Comparison of ENCODE assay signal across 29 cellular contexts in the genomic region with DNA sequence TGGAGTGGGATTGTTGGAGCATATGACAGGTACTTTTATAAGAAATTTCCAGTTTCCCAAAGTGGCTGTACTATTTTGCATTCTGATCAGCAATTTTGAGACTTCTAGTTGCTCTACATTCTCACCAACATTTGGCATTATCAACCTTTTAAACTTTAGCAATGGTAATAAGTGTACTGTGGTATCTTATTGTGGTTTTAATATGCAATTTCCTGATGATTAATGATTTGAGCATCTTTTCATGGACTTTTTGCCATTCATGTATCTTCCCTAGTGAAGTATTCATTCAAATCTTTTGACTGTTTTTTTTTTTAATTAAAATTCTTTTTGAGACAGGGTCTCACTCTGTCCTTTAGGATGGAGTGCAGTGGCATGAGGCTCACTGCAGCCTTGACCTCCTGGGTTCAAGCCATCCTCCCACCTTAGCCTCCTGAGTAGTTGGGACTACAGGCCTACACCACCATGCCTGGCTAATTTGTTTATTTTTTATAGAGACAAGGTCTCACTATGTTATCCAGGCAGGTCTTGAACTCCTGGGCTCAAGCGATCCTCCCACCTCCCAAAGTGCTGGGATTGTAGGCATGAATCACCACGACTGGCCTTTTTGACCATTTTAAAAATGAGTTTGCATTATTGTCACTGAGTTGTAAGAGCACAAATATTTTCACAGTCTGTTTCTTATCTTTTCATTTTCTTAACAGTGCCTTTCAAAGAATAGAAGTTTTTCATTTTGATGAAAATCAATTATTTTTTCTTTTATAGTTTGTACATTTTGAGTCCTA. TPM values are rescaled to one million over a fixed set of nuclear protein-coding genes. Genes with fewer than 3 reads are reported as not detected.
DNase-seq lines count a peak whose midpoint lies in the region; ATAC-seq, FAIRE-seq and TF ChIP-seq lines count a peak whose summit lies in the region.
"Had no signal": no experiment of that assay in that cellular context is flagged by ENCODE, and none has a peak within 500 bp of the region (broad histone marks: within the 10 kb centered on the region; RNA-seq: fewer than 3 reads in every experiment).

No MANE protein-coding gene starts in this region.

- peak; percentile 74 for FAIRE-seq in K562 (lab: Jason Lieb, UNC)
- FAIRE-seq: endometrium, GM12892, TTC549 had no signal

- H2AFZ ChIP-seq in K562 (ENCODE audit: low read depth, low read length), result no peak overlapping the region

- POLR2A ChIA-PET in K562 (lab: Yijun Ruan, JAX), result interaction anchor here (1.0 to 1.1 kb wide), 2 partner anchors 9 to 76 kb away, joined by 3 read pairs; no protein-coding TSS in a partner anchor

- no peak for ATAC-seq in K562
- ATAC-seq in HG02610 (IDR thresholded peaks at IDR 0.05; ENCODE audit: unreplicated experiment), result no peak
- ATAC-seq in HG03108 (IDR thresholded peaks at IDR 0.05; ENCODE audit: unreplicated experiment), result no peak
- ATAC-seq: body of pancreas, right cardiac atrium, T-helper 17 cell had no signal

- no peak for TF ChIP-seq POLR2A in K562 (conservative IDR thresholded peaks at IDR 0.05)

- H3K4me1 ChIP-seq in K562 (replicated peaks in 1 of 2; ENCODE audit: control insufficient read depth in 2 of 2, insufficient read depth in 2 of 2, low read length in 2 of 2), result peaks cover 46 to 50% of the 10 kb centered on the region in 2 experiments

- no peak overlapping the region for H3K4me3 ChIP-seq in K562
- no peak overlapping the region for H3K4me3 ChIP-seq in fibroblast of the aortic adventitia (ENCODE audit: low read depth, low read length)
- H3K4me3 ChIP-seq: BLaER1, body of pancreas, dorsolateral prefrontal cortex, SK-N-MC, tibial artery had no signal

- H3K4me2 ChIP-seq in K562 (ENCODE audit: insufficient read depth, low read length), result no peak overlapping the region
- H3K4me2 ChIP-seq: BLaER1 had no signal

- no peak for TF ChIP-seq CTCF in K562 (IDR thresholded peaks at IDR 0.05 in 2 of 3, conservative IDR thresholded peaks at IDR 0.05 in 1 of 3; ENCODE audit: insufficient read depth in 2 of 3, low read depth in 1 of 3, low read length in 3 of 3)
- TF ChIP-seq CTCF in fibroblast of the aortic adventitia (IDR thresholded peaks at IDR 0.05; ENCODE audit: insufficient read depth, low read length), result no peak

- TF ChIP-seq RAD21 in K562 (CRISPR knock-in tag; conservative IDR thresholded peaks at IDR 0.05 in 1 of 2, IDR thresholded peaks at IDR 0.05 in 1 of 2), result no peak

- DNase-seq in EH (ENCODE audit: low read depth), result peak; percentile 79
- peak; percentile 66 for DNase-seq in LHCN-M2 (ENCODE audit: low read depth)
- DNase-seq in K562 (ENCODE audit: extremely low read depth in 1 of 4, low spot score in 3 of 4), result peak in 1 of 4 experiments; percentile 58
- peak; percentile 24 for DNase-seq in fibroblast of the aortic adventitia (ENCODE audit: low read depth)
- DNase-seq in COLO668 (lab: John Stamatoyannopoulos, UW; ENCODE audit: unreplicated experiment), result no peak
- DNase-seq in activated CD4-positive, alpha-beta T cell treated with anti-CD3 and anti-CD28 coated beads for 4 hours, result no peak
- DNase-seq: activated CD4-positive, alpha-beta T cell treated with anti-CD3 and anti-CD28 coated beads, Interleukin-2, amount 50 U/mL, for 48 hours; activated naive CD4-positive, alpha-beta T cell treated with Interleukin-2 at 50 U/mL for 16 hours; activated T-cell treated with anti-CD3 and anti-CD28 coated beads, Interleukin-2, amount 50 U/mL, for 48 hours; body of pancreas; DMS153; dorsolateral prefrontal cortex; H9; islet precursor cell; NCI-H1048; NCI-H1694 treated with DMSO at 0.1 percent for 48 hours; NCI-H2171; NCI-H510A treated with DMSO at 0.1 percent for 48 hours; right cardiac atrium; T-helper 17 cell had no signal

- no peaks in the 10 kb centered on the region for H3K27me3 ChIP-seq in K562 (ENCODE audit: control insufficient read depth in 2 of 2, insufficient read depth in 2 of 2, low read length in 2 of 2)
- H3K27me3 ChIP-seq: BLaER1, body of pancreas, dorsolateral prefrontal cortex had no signal

- TF ChIP-seq EP300 in K562 (IDR thresholded peaks at IDR 0.05; ENCODE audit: low read length), result no peak

- BruUV-seq in K562 (replicated peaks; lab: Mats Ljungman, UMichigan), result no TSS peak

- 13% methylated on average over 2 of the region's 2 CpGs for WGBS in K562 (ENCODE audit: insufficient coverage, low coverage, missing lambda C conversion rate)

- CTCF ChIA-PET in K562 (lab: Yijun Ruan, JAX; ENCODE audit: low intra/inter-chr PET ratio), result interaction anchor here (0.9 kb wide), 1 partner anchor 33 kb away, joined by 4 read pairs; no protein-coding TSS in a partner anchor

- no peaks in the 10 kb centered on the region for H4K20me1 ChIP-seq in K562 (replicated peaks; ENCODE audit: control insufficient read depth, insufficient read depth, low read length)
- H4K20me1 ChIP-seq: BLaER1 had no signal

- no peaks in the 10 kb centered on the region for H3K36me3 ChIP-seq in K562 (ENCODE audit: control insufficient read depth, insufficient read depth, low read length)
- H3K36me3 ChIP-seq: BLaER1, neutrophil, tibial artery had no signal

- no peaks in the 10 kb centered on the region for H3K9me1 ChIP-seq in K562 (ENCODE audit: control insufficient read depth, insufficient read depth, low read length)

- H3K9ac ChIP-seq in K562 (ENCODE audit: insufficient read depth in 1 of 2, low read depth in 2 of 2, low read length in 2 of 2), result no peak overlapping the region
- H3K9ac ChIP-seq: BLaER1 had no signal

- no peaks in the 10 kb centered on the region for H3K9me3 ChIP-seq in K562 (replicated peaks; ENCODE audit: control insufficient read depth, insufficient read depth, low read depth, low read length)
- H3K9me3 ChIP-seq: BLaER1, body of pancreas, neutrophil, tibial artery had no signal

- in situ Hi-C loops in K562 (cut with MboI), result no loop called here

- no peak overlapping the region for H3K27ac ChIP-seq in K562 (ENCODE audit: extremely low read depth, low read depth, low read length)
- H3K27ac ChIP-seq: BLaER1, body of pancreas, dorsolateral prefrontal cortex, neutrophil, tibial artery had no signal

- intact Hi-C loops in K562 (cut with micrococcal nuclease), result loop anchor here (5.0 kb wide), 1 partner anchor 92 kb away; a partner anchor contains a TSS

- no peaks in the 10 kb centered on the region for H3K79me2 ChIP-seq in K562 (ENCODE audit: control insufficient read depth, insufficient read depth, low read length)

TF ChIP-seq in K562, 482 proteins besides CTCF, POLR2A, EP300 and RAD21 (continues in another document):
- TF ChIP-seq NFE2 (IDR thresholded peaks at IDR 0.05; ENCODE audit: low read depth), result peak; percentile 66
- TF ChIP-seq NFATC3 (IDR thresholded peaks at IDR 0.05), result no peak
- TF ChIP-seq, protein P1, sequence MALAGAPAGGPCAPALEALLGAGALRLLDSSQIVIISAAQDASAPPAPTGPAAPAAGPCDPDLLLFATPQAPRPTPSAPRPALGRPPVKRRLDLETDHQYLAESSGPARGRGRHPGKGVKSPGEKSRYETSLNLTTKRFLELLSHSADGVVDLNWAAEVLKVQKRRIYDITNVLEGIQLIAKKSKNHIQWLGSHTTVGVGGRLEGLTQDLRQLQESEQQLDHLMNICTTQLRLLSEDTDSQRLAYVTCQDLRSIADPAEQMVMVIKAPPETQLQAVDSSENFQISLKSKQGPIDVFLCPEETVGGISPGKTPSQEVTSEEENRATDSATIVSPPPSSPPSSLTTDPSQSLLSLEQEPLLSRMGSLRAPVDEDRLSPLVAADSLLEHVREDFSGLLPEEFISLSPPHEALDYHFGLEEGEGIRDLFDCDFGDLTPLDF (CRISPR knock-in tag; IDR thresholded peaks at IDR 0.05), result no peak

RNA-seq across cellular contexts. Expression of a gene that starts 7.8 kb away (rescaled TPM):
- total RNA-seq in LHCN-M2 (2014; rRNA removed) (0.06 and 0.40 TPM in 2 replicates), K562 (2014; rRNA removed) (4.1 and 8.4 TPM in 2 replicates), K562 (2014; rRNA removed; fragmentation: Illumina TruSeq; extraction: Trizol) (2.5 and 3.0 TPM in 2 replicates), K562 (2015; rRNA removed; fragmentation: Illumina TruSeq; extraction: Trizol) (0.51 and 0.75 TPM in 2 replicates), K562 (2021) (16.7 and 18.7 TPM in 2 replicates), fibroblast of the aortic adventitia (ENCODE audit: low replicate concordance) (6.8 and 25.9 TPM in 2 replicates)
- polyA plus RNA-seq in LHCN-M2 (2012), result 0.43 TPM
- 15.5 and 41.5 TPM in 2 replicates for total RNA-seq in K562 (2011; cell fraction: chromatin; rRNA removed; ENCODE audit: low replicate concordance)
- 28.5 and 33.8 TPM in 2 replicates for total RNA-seq in K562 (2011; cell fraction: nucleolus; rRNA removed)
- 21.3 and 22.7 TPM in 2 replicates for total RNA-seq in K562 (2011; cell fraction: nucleoplasm; rRNA removed)
- polyA plus RNA-seq in K562 (2011; rRNA removed) (2.9 and 8.8 TPM in 2 replicates), K562 (2014; fragmentation: Illumina TruSeq; extraction: Trizol) (12.9 and 16.7 TPM in 2 replicates), K562 (2014; fragmentation: Nextera tagmentation; extraction: Ambion mirVana) (under 1 TPM; 0.17 to 0.25 TPM), K562 (2014; rRNA removed) (10.5 and 10.6 TPM in 2 replicates)
- 5.7 and 6.6 TPM in 2 replicates for polyA plus RNA-seq in K562 (2011; cell fraction: cytosol; rRNA removed)
- polyA plus RNA-seq in K562 (2011; cell fraction: nucleus; rRNA removed), result 27.8 and 27.9 TPM in 2 replicates
- polyA plus RNA-seq in K562 (2012), result 6.2 and 54.3 TPM in 2 replicates
- polyA minus RNA-seq in K562 (2011; rRNA and poly(A)+ RNA removed), result 3.7 and 5.1 TPM in 2 replicates
- 2.5 and 5.5 TPM in 2 replicates for polyA minus RNA-seq in K562 (2011; cell fraction: cytosol; rRNA and poly(A)+ RNA removed)
- 6.1 and 10.2 TPM in 2 replicates for polyA minus RNA-seq in K562 (2011; cell fraction: nucleus; rRNA and poly(A)+ RNA removed)

RNA-seq across cellular contexts. Expression of a gene that starts 47.7 kb away (rescaled TPM):
- total RNA-seq in LHCN-M2 (2014; rRNA removed) (5.1 and 5.2 TPM in 2 replicates), K562 (2014; rRNA removed) (3.0 and 4.5 TPM in 2 replicates), K562 (2014; rRNA removed; fragmentation: Illumina TruSeq; extraction: Trizol) (0.70 and 1.5 TPM in 2 replicates), K562 (2015; rRNA removed; fragmentation: Illumina TruSeq; extraction: Trizol) (1.7 and 2.2 TPM in 2 replicates), K562 (2021) (4.4 and 5.2 TPM in 2 replicates), fibroblast of the aortic adventitia (ENCODE audit: low replicate concordance) (2.6 TPM in 2 replicates)
- 6.6 TPM for polyA plus RNA-seq in LHCN-M2 (2012)
- 1.4 and 6.8 TPM in 2 replicates for total RNA-seq in K562 (2011; cell fraction: chromatin; rRNA removed; ENCODE audit: low replicate concordance)
- total RNA-seq in K562 (2011; cell fraction: nucleolus; rRNA removed), result 5.8 TPM in 2 replicates
- 4.1 and 6.1 TPM in 2 replicates for total RNA-seq in K562 (2011; cell fraction: nucleoplasm; rRNA removed)
- polyA plus RNA-seq in K562 (2011; rRNA removed) (1.3 and 2.3 TPM in 2 replicates), K562 (2014; fragmentation: Illumina TruSeq; extraction: Trizol) (1.5 and 3.0 TPM in 2 replicates), K562 (2014; fragmentation: Nextera tagmentation; extraction: Ambion mirVana) (under 1 TPM; 0.31 to 0.64 TPM), K562 (2014; rRNA removed) (3.7 and 4.5 TPM in 2 replicates)
- polyA plus RNA-seq in K562 (2011; cell fraction: cytosol; rRNA removed), result 2.0 and 4.9 TPM in 2 replicates
- polyA plus RNA-seq in K562 (2011; cell fraction: nucleus; rRNA removed), result 6.8 and 13.1 TPM in 2 replicates
- polyA plus RNA-seq in K562 (2012), result 3.7 and 4.3 TPM in 2 replicates
- 0.36 and 0.39 TPM in 2 replicates for polyA minus RNA-seq in K562 (2011; rRNA and poly(A)+ RNA removed)
- polyA minus RNA-seq in K562 (2011; cell fraction: cytosol; rRNA and poly(A)+ RNA removed), result 1.1 and 5.4 TPM in 2 replicates
- polyA minus RNA-seq in K562 (2011; cell fraction: nucleus; rRNA and poly(A)+ RNA removed), result 1.7 and 2.2 TPM in 2 replicates

Comparison
In these comparisons a context has a peak if more than half of its experiments do, and no peak if none do; other contexts are left out.
1. DNase-seq: peak in EH (single experiment), LHCN-M2 (single experiment) and fibroblast of the aortic adventitia (single experiment); none in COLO668 (single experiment) and activated CD4-positive, alpha-beta T cell treated with anti-CD3 and anti-CD28 coated beads for 4 hours (0 of 2).